ENCODE assay signal across 1 cellular context in the genomic region with DNA sequence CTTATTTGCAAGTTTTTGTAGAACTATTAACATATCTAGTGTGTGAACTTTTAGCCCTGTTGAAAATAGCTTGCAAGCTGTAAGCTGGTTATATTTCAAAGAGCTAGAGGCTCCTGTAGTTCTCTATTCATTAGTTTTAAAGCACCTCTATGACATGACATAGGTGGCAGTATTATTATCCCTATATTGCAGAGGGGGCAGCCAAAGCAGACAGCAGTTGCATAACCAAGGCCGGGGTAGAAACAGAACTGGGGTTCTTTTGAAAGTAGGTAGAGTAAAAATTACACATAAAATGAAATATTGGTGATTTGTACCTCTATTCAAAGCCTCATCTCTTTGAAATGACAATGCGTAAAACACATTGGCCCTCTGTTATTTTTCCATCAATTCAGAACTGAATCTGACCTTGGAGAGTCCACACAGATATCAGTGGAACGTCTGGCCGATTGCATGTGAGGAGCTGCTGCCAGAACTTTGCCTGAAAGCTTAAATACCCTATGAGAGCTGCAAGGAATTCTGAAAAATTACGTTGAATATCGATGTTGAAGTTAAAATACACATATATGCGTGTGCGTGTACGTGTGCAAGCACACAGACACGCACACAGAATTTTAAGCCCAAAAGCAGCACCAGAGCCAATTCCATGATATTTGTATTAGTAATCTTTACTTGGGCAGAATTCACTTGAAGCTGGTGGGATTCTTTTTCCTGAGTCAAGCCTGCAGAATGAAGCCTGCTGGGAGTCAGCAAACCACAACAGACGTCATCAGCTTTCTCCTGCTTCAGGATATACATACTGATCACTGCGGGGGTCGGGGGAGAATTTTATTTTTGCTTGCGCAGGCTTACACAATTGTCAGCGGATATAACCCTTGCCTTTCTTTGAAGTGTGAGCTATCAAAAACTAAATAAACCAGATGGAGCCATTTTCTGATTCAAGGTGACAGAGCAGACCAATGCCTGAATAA.
TF ChIP-seq lines count a peak whose summit lies in the region.

No MANE protein-coding gene starts in this region.

TF ChIP-seq in A549, 52 proteins besides CTCF, POLR2A, EP300 and RAD21 (continued from another document):
- TF ChIP-seq REST (IDR thresholded peaks at IDR 0.05) (no peak), SMC3 (IDR thresholded peaks at IDR 0.05) (peak; percentile 40; the same call in 2 of the 3 replicates), TP53 (CRISPR knock-in tag; IDR thresholded peaks at IDR 0.05) (no peak), ZFP36 (IDR thresholded peaks at IDR 0.05; ENCODE audit: borderline replicate concordance, partially characterized antibody) (no peak), RNF2 (IDR thresholded peaks at IDR 0.05; ENCODE audit: borderline replicate concordance, low read depth) (no peak), RARB (CRISPR knock-in tag; IDR thresholded peaks at IDR 0.05) (no peak; the same call in 1 of the 2 replicates), NFE2L2 (conservative IDR thresholded peaks at IDR 0.05; ENCODE audit: low read length) (no peak), CEBPB (IDR thresholded peaks at IDR 0.05) (peak; percentile 90 to 95), MAZ (IDR thresholded peaks at IDR 0.05; ENCODE audit: borderline replicate concordance, low read depth, low read length) (no peak), CBX2 (IDR thresholded peaks at IDR 0.05; ENCODE audit: borderline replicate concordance, low read depth) (no peak), ESRRA (IDR thresholded peaks at IDR 0.05; ENCODE audit: borderline replicate concordance, low read length) (no peak), CHD4 (IDR thresholded peaks at IDR 0.05; ENCODE audit: borderline replicate concordance) (no peak), RCOR1 (IDR thresholded peaks at IDR 0.05; ENCODE audit: low read depth, low read length) (no peak), EHF (CRISPR knock-in tag; IDR thresholded peaks at IDR 0.05) (no peak), JUNB (IDR thresholded peaks at IDR 0.05) (peak; percentile 96), HEYL (CRISPR knock-in tag; IDR thresholded peaks at IDR 0.05) (0 out of 2 replicates have a peak, but pooled peaks have one; percentile 12), TFCP2L1 (CRISPR knock-in tag; IDR thresholded peaks at IDR 0.05) (no peak), HES2 (IDR thresholded peaks at IDR 0.05) (peak; percentile 84; the same call in 1 of the 2 replicates), KDM5A (IDR thresholded peaks at IDR 0.05) (no peak), FOXS1 (CRISPR knock-in tag; IDR thresholded peaks at IDR 0.05) (peak; percentile 43; the same call in 1 of the 2 replicates), ZC3H11A (IDR thresholded peaks at IDR 0.05) (no peak), ZNF302 (CRISPR knock-in tag; IDR thresholded peaks at IDR 0.05) (no peak), CHD2 (IDR thresholded peaks at IDR 0.05; ENCODE audit: low read length, partially characterized antibody) (no peak), PHF8 (IDR thresholded peaks at IDR 0.05; ENCODE audit: borderline replicate concordance, low read depth) (no peak), EHMT2 (IDR thresholded peaks at IDR 0.05; ENCODE audit: low read depth) (no peak), KDM1A (IDR thresholded peaks at IDR 0.05; ENCODE audit: low read depth) (no peak), HOXA7 (CRISPR knock-in tag; IDR thresholded peaks at IDR 0.05) (no peak)
- TF ChIP-seq, protein P1, sequence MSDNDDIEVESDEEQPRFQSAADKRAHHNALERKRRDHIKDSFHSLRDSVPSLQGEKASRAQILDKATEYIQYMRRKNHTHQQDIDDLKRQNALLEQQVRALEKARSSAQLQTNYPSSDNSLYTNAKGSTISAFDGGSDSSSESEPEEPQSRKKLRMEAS (IDR thresholded peaks at IDR 0.05): peak; percentile 77
- TF ChIP-seq, protein P2, sequence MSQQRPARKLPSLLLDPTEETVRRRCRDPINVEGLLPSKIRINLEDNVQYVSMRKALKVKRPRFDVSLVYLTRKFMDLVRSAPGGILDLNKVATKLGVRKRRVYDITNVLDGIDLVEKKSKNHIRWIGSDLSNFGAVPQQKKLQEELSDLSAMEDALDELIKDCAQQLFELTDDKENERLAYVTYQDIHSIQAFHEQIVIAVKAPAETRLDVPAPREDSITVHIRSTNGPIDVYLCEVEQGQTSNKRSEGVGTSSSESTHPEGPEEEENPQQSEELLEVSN (IDR thresholded peaks at IDR 0.05; ENCODE audit: borderline replicate concordance, low read depth): no peak
- TF ChIP-seq, protein P3, sequence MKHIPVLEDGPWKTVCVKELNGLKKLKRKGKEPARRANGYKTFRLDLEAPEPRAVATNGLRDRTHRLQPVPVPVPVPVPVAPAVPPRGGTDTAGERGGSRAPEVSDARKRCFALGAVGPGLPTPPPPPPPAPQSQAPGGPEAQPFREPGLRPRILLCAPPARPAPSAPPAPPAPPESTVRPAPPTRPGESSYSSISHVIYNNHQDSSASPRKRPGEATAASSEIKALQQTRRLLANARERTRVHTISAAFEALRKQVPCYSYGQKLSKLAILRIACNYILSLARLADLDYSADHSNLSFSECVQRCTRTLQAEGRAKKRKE (CRISPR knock-in tag; IDR thresholded peaks at IDR 0.05; ENCODE audit: low read depth): no peak
- TF ChIP-seq, protein P4, sequence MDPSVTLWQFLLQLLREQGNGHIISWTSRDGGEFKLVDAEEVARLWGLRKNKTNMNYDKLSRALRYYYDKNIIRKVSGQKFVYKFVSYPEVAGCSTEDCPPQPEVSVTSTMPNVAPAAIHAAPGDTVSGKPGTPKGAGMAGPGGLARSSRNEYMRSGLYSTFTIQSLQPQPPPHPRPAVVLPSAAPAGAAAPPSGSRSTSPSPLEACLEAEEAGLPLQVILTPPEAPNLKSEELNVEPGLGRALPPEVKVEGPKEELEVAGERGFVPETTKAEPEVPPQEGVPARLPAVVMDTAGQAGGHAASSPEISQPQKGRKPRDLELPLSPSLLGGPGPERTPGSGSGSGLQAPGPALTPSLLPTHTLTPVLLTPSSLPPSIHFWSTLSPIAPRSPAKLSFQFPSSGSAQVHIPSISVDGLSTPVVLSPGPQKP (IDR thresholded peaks at IDR 0.05; ENCODE audit: low read depth, low read length): no peak
